In the genomic region with DNA sequence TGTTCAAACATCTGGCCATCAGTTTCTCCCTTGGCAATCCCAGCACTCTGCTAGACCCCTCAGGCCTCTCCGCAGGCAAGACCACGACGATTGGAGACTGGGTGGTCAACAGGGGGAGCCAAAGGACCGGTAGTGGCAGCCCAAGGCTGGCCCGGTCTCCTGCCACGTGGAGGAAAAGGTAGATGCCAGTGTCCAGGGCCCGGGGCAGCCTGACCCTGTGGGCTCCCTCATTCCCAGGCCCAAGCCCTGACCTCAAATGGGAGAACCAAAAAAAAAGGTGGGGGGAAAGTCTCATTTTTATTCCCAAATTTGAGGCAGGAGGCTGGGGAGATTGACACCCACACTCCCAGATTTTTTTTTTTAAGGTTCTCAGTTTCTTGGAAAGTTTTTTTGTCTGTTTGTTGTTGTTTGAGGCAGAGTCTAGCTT, we compare ENCODE assay signal across 8 cellular contexts. TPM values are rescaled to one million over a fixed set of nuclear protein-coding genes. Genes with fewer than 3 reads are reported as not detected.
DNase-seq lines count a peak whose midpoint lies in the region; ATAC-seq, FAIRE-seq and TF ChIP-seq lines count a peak whose summit lies in the region.

No MANE protein-coding gene starts in this region.

- peak; percentile 78 for DNase-seq in COR-L47 (lab: John Stamatoyannopoulos, UW)
- peak; percentile 63 to 68 for DNase-seq in NOMO-1 (lab: John Stamatoyannopoulos, UW; ENCODE audit: unreplicated experiment in 2 of 2)
- DNase-seq in activated CD8-positive, alpha-beta memory T cell treated with anti-CD3 and anti-CD28 coated beads for 24 hours, result peak; percentile 92
- peak in 1 of 2 experiments; percentile 93 for DNase-seq in H1 (ENCODE audit: low read depth in 1 of 2, low spot score in 2 of 2)
- peak; percentile 84 to 89 (median 87) for DNase-seq in mucosa of descending colon
- DNase-seq in stimulated activated CD8-positive, alpha-beta memory T cell treated with anti-CD3 and anti-CD28 coated beads, Interleukin-4, amount 100 ng/mL, for 48 hours, result peak; percentile 88

- H4K5ac ChIP-seq in H1 (ENCODE audit: insufficient read length, low read depth, low read length), result no peak overlapping the region

- no peaks in the 10 kb centered on the region for H3K79me1 ChIP-seq in H1 (ENCODE audit: low read depth, low read length)

- no peak overlapping the region for H3K56ac ChIP-seq in H1 (replicated peaks; ENCODE audit: insufficient read length, low read depth, low read length)

- H2BK15ac ChIP-seq in H1 (ENCODE audit: low read length), result no peak overlapping the region

- FAIRE-seq in H1 (lab: Jason Lieb, UNC), result peak; percentile 63

- intact Hi-C loops in mucosa of descending colon (cut with DNase I, micrococcal nuclease), result loop anchor here (2.0 to 10.0 kb wide), 3 partner anchors 56 to 234 kb away; a partner anchor contains a TSS

- no peak overlapping the region for H2AK5ac ChIP-seq in H1 (ENCODE audit: low read depth, low read length)

- no peak overlapping the region for H3K9ac ChIP-seq in H1 (replicated peaks in 1 of 4; ENCODE audit: extremely low read depth in 1 of 4, low read depth in 3 of 4, low read length in 3 of 4)

- no peak overlapping the region for H2BK20ac ChIP-seq in H1 (ENCODE audit: low read length)

- no peaks in the 10 kb centered on the region for H3K9me3 ChIP-seq in H1 (ENCODE audit: insufficient read depth in 2 of 2, low read depth in 1 of 2, low read length in 1 of 2)
- no peaks in the 10 kb centered on the region for H3K9me3 ChIP-seq in mucosa of descending colon

- no peak overlapping the region; the same call in 1 of the 2 replicates for H4K8ac ChIP-seq in H1 (ENCODE audit: extremely low read depth, insufficient read depth, low read length)

- H2BK12ac ChIP-seq in H1 (ENCODE audit: low read depth, low read length), result no peak overlapping the region

- H3K4me2 ChIP-seq in H1 (ENCODE audit: insufficient read depth in 1 of 2, low read depth in 2 of 2, low read length in 2 of 2), result no peak overlapping the region

- H2AFZ ChIP-seq in H1 (ENCODE audit: low read length), result 0 out of 2 replicates have a peak overlapping the region, but pooled peaks have one; percentile 64

- no peaks in the 10 kb centered on the region for H3K36me3 ChIP-seq in H1 (ENCODE audit: control insufficient read depth in 2 of 4, insufficient read depth in 4 of 4, low read length in 3 of 4)
- H3K36me3 ChIP-seq in mucosa of descending colon (ENCODE audit: low read depth), result no peaks in the 10 kb centered on the region

- TF ChIP-seq POLR2A in H1 (IDR thresholded peaks at IDR 0.05; ENCODE audit: control extremely low read depth in 1 of 2, low read depth in 2 of 2, low read length in 2 of 2), result no peak

- H3K4me3 ChIP-seq in H1 (ENCODE audit: extremely low read depth in 1 of 4, insufficient read depth in 2 of 4, low read depth in 3 of 4, low read length in 4 of 4) (no peak overlapping the region), mucosa of descending colon (no peak overlapping the region)

- H3K4ac ChIP-seq in H1 (replicated peaks; ENCODE audit: insufficient read length, low read depth, low read length), result no peak overlapping the region

- no peak overlapping the region for H3K23ac ChIP-seq in H1 (ENCODE audit: insufficient read length)

- no peak overlapping the region for H3K14ac ChIP-seq in H1 (ENCODE audit: insufficient read length)

- H2BK120ac ChIP-seq in H1 (replicated peaks; ENCODE audit: low read depth, low read length), result no peak overlapping the region

- ATAC-seq in HG03432 (IDR thresholded peaks at IDR 0.05; ENCODE audit: unreplicated experiment) (peak; percentile 49), mucosa of descending colon (peak; percentile 71), HG02970 (IDR thresholded peaks at IDR 0.05; ENCODE audit: low FRiP score, unreplicated experiment) (no peak)

- H3K27ac ChIP-seq in H1 (ENCODE audit: low read depth, low read length), result no peak overlapping the region

- no peaks in the 10 kb centered on the region for H3K23me2 ChIP-seq in H1 (ENCODE audit: low read depth, low read length)

- TF ChIP-seq RAD21 in H1 (IDR thresholded peaks at IDR 0.05 in 1 of 2, conservative IDR thresholded peaks at IDR 0.05 in 1 of 2; ENCODE audit: low read depth in 2 of 2, low read length in 2 of 2), result peak; percentile 99 to 100

- H3K27me3 ChIP-seq in H1 (replicated peaks in 1 of 4; ENCODE audit: control insufficient read depth in 3 of 4, extremely low read depth in 1 of 4, insufficient read depth in 3 of 4, low read length in 3 of 4), result peaks cover 0 to 5% (median 2%) of the 10 kb centered on the region in 4 experiments; a peak in 3 of 7 replicates

- 12% methylated on average over 7 of the region's 7 CpGs; no CpG with 5 or more reads in 1 of the 2 experiments for WGBS in H1 (ENCODE audit: extremely low coverage in 1 of 2, insufficient coverage in 1 of 2, insufficient read length in 1 of 2, insufficient replicate concordance in 2 of 2, low coverage in 1 of 2, low lambda C conversion rate in 2 of 2, missing lambda C conversion rate in 1 of 2), 2 experiments

- H3K79me2 ChIP-seq in H1 (ENCODE audit: control insufficient read depth in 1 of 2, insufficient read depth in 2 of 2, low read length in 2 of 2), result no peaks in the 10 kb centered on the region

- H3K4me1 ChIP-seq in H1 (replicated peaks in 1 of 4; ENCODE audit: control insufficient read depth in 3 of 4, insufficient read depth in 4 of 4, low read length in 3 of 4) (peaks cover 0 to 3% (median 1%) of the 10 kb centered on the region in 4 experiments; a peak in 3 of 7 replicates), mucosa of descending colon (ENCODE audit: low read depth) (peaks cover 17% of the 10 kb centered on the region)

- TF ChIP-seq CTCF in H1 (IDR thresholded peaks at IDR 0.05; ENCODE audit: control extremely low read depth in 1 of 3, insufficient read depth in 1 of 3, low read depth in 1 of 3, low read length in 3 of 3) (peak; percentile 95 to 97 (median 95)), mucosa of descending colon (IDR thresholded peaks at IDR 0.05) (peak; percentile 85)

- H4K91ac ChIP-seq in H1 (replicated peaks; ENCODE audit: insufficient read length, low read length), result no peak overlapping the region

- H3K18ac ChIP-seq in H1 (ENCODE audit: extremely low read depth, low read length), result no peak overlapping the region

- CTCF ChIA-PET in H1 (lab: Charles Lee; ENCODE audit: partially characterized antibody), result interaction anchor here (0.6 to 5.3 kb wide), 61 partner anchors 9 to 434 kb away, joined by 3 to 86 read pairs (median 5); a partner anchor contains a TSS

- POLR2A ChIA-PET in H1 (lab: Charles Lee; ENCODE audit: partially characterized antibody), result interaction anchor here (0.6 to 1.8 kb wide), 4 partner anchors 22 to 135 kb away, joined by 3 to 5 read pairs (median 4); no protein-coding TSS in a partner anchor

- no peaks in the 10 kb centered on the region for H4K20me1 ChIP-seq in H1 (replicated peaks in 1 of 2; ENCODE audit: control insufficient read depth in 1 of 2, insufficient read depth in 2 of 2, low read length in 2 of 2)

- H2BK5ac ChIP-seq in H1 (ENCODE audit: low read depth, low read length), result no peak overlapping the region

- no peak for TF ChIP-seq EP300 in H1 (IDR thresholded peaks at IDR 0.05; ENCODE audit: borderline replicate concordance in 1 of 2, low read depth in 2 of 2, low read length in 2 of 2)

RNA-seq across cellular contexts. Expression of a gene that starts 24.8 kb away (rescaled TPM):
- total RNA-seq in H1 (2021; fragmentation: NEBNext Ultra II Directional; extraction: Animal tissue kit (Norgen Biotek cat#: 25700)), result 11.1 and 11.5 TPM in 2 replicates
- 45.8 and 63.0 TPM in 2 replicates for polyA plus RNA-seq in H1 (2011; rRNA removed)
- polyA plus RNA-seq in H1 (2011; cell fraction: cytosol; rRNA removed), result 41.4 TPM
- polyA plus RNA-seq in H1 (2011; cell fraction: nucleus; rRNA removed), result 29.9 TPM
- 38.9 to 50.1 TPM (median 45.3 TPM) in 4 replicates for polyA plus RNA-seq in H1 (2012, experiment 1 of 2)
- polyA plus RNA-seq in H1 (2012, experiment 2 of 2), result 57.1 TPM
- 12.2 TPM for polyA plus RNA-seq in H1 (2013, experiment 1 of 2)
- polyA plus RNA-seq in H1 (2013, experiment 2 of 2), result 12.1 TPM
- polyA minus RNA-seq in H1 (2011; rRNA and poly(A)+ RNA removed), result 7.9 and 10.3 TPM in 2 replicates
- polyA minus RNA-seq in H1 (2011; cell fraction: cytosol; rRNA and poly(A)+ RNA removed), result 29.6 TPM
- polyA minus RNA-seq in H1 (2011; cell fraction: nucleus; rRNA and poly(A)+ RNA removed), result 15.6 TPM
- total RNA-seq in mucosa of descending colon, result 1,000 to 10,000 TPM; 1,327 to 1,659 (median 1,382) TPM

RNA-seq across cellular contexts. Expression of a gene that starts 29.7 kb away (rescaled TPM):
- total RNA-seq in H1 (2021; fragmentation: NEBNext Ultra II Directional; extraction: Animal tissue kit (Norgen Biotek cat#: 25700)), result not detected in 2 replicates
- polyA plus RNA-seq in H1 (2011; rRNA removed), result not detected in 2 replicates
- not detected for polyA plus RNA-seq in H1 (2011; cell fraction: cytosol; rRNA removed)
- not detected for polyA plus RNA-seq in H1 (2011; cell fraction: nucleus; rRNA removed)
- polyA plus RNA-seq in H1 (2012, experiment 1 of 2), result not detected in 4 replicates
- polyA plus RNA-seq in H1 (2012, experiment 2 of 2), result not detected
- polyA plus RNA-seq in H1 (2013, experiment 1 of 2), result 0.08 TPM
- polyA plus RNA-seq in H1 (2013, experiment 2 of 2), result not detected
- polyA minus RNA-seq in H1 (2011; rRNA and poly(A)+ RNA removed), result 0.69 TPM in 1 of 2 replicates, not detected in the other
- polyA minus RNA-seq in H1 (2011; cell fraction: cytosol; rRNA and poly(A)+ RNA removed), result not detected
- polyA minus RNA-seq in H1 (2011; cell fraction: nucleus; rRNA and poly(A)+ RNA removed), result not detected
- not detected for total RNA-seq in mucosa of descending colon

RNA-seq across cellular contexts. Expression of a gene that starts 34.6 kb away (rescaled TPM):
- total RNA-seq in H1 (2021; fragmentation: NEBNext Ultra II Directional; extraction: Animal tissue kit (Norgen Biotek cat#: 25700)), result 36.3 and 39.6 TPM in 2 replicates
- 43.3 and 85.4 TPM in 2 replicates for polyA plus RNA-seq in H1 (2011; rRNA removed)
- polyA plus RNA-seq in H1 (2011; cell fraction: cytosol; rRNA removed), result 48.1 TPM
- 16.4 TPM for polyA plus RNA-seq in H1 (2011; cell fraction: nucleus; rRNA removed)
- 45.5 to 53.5 TPM (median 49.9 TPM) in 4 replicates for polyA plus RNA-seq in H1 (2012, experiment 1 of 2)
- 137 TPM for polyA plus RNA-seq in H1 (2012, experiment 2 of 2)
- 70.2 TPM for polyA plus RNA-seq in H1 (2013, experiment 1 of 2)
- polyA plus RNA-seq in H1 (2013, experiment 2 of 2), result 68.2 TPM
- 13.4 and 13.9 TPM in 2 replicates for polyA minus RNA-seq in H1 (2011; rRNA and poly(A)+ RNA removed)
- 9.5 TPM for polyA minus RNA-seq in H1 (2011; cell fraction: cytosol; rRNA and poly(A)+ RNA removed)
- polyA minus RNA-seq in H1 (2011; cell fraction: nucleus; rRNA and poly(A)+ RNA removed), result 11.6 TPM
- total RNA-seq in mucosa of descending colon, result 100 to 1,000 TPM in 2 of 3 donors, 10 to 100 TPM in 1; 28.9 to 176 (median 141) TPM

RNA-seq across cellular contexts. Expression of a gene that starts 38.1 kb away (rescaled TPM):
- total RNA-seq in H1 (2021; fragmentation: NEBNext Ultra II Directional; extraction: Animal tissue kit (Norgen Biotek cat#: 25700)), result 0.47 TPM in 1 of 2 replicates, not detected in the other
- polyA plus RNA-seq in H1 (2011; rRNA removed), result 0.26 and 0.77 TPM in 2 replicates
- polyA plus RNA-seq in H1 (2011; cell fraction: cytosol; rRNA removed), result 1.1 TPM
- 0.43 TPM for polyA plus RNA-seq in H1 (2011; cell fraction: nucleus; rRNA removed)
- polyA plus RNA-seq in H1 (2012, experiment 1 of 2), result not detected in 4 replicates
- not detected for polyA plus RNA-seq in H1 (2012, experiment 2 of 2)
- polyA plus RNA-seq in H1 (2013, experiment 1 of 2), result 0.14 TPM
- polyA plus RNA-seq in H1 (2013, experiment 2 of 2), result 0.24 TPM
- not detected in 2 replicates for polyA minus RNA-seq in H1 (2011; rRNA and poly(A)+ RNA removed)
- not detected for polyA minus RNA-seq in H1 (2011; cell fraction: cytosol; rRNA and poly(A)+ RNA removed)
- not detected for polyA minus RNA-seq in H1 (2011; cell fraction: nucleus; rRNA and poly(A)+ RNA removed)
- total RNA-seq in mucosa of descending colon, result 1 to 10 TPM in 1 of 3 donors, under 1 TPM in 1, not detected in 1; 0.85 to 2.2 TPM

RNA-seq across cellular contexts. Expression of a gene that starts 50.5 kb away (rescaled TPM):
- not detected in 2 replicates for total RNA-seq in H1 (2021; fragmentation: NEBNext Ultra II Directional; extraction: Animal tissue kit (Norgen Biotek cat#: 25700))
- polyA plus RNA-seq in H1 (2011; rRNA removed), result not detected in 2 replicates
- polyA plus RNA-seq in H1 (2011; cell fraction: cytosol; rRNA removed), result not detected
- polyA plus RNA-seq in H1 (2011; cell fraction: nucleus; rRNA removed), result not detected
- not detected in 4 replicates for polyA plus RNA-seq in H1 (2012, experiment 1 of 2)
- polyA plus RNA-seq in H1 (2012, experiment 2 of 2), result not detected
- not detected for polyA plus RNA-seq in H1 (2013, experiment 1 of 2)
- polyA plus RNA-seq in H1 (2013, experiment 2 of 2), result not detected
- not detected in 2 replicates for polyA minus RNA-seq in H1 (2011; rRNA and poly(A)+ RNA removed)
- polyA minus RNA-seq in H1 (2011; cell fraction: cytosol; rRNA and poly(A)+ RNA removed), result not detected
- polyA minus RNA-seq in H1 (2011; cell fraction: nucleus; rRNA and poly(A)+ RNA removed), result not detected
- total RNA-seq in mucosa of descending colon, result not detected

Comparison
In these comparisons a context has a peak if more than half of its experiments do, and no peak if none do; other contexts are left out.
1. RNA of a gene that starts 24.8 kb away (total RNA-seq): 1,327 to 1,659 TPM in mucosa of descending colon; 11.1 to 11.5 TPM in H1; every median in the first group is over 100 times any median in the second.